ENCODE assay signal across 1 cellular context in genomic region chr13:106567421-106568224, GRCh38.
A peak's percentile ranks its signal among the peaks of the same experiment; 100 is the strongest.
TF ChIP-seq lines count a peak whose summit lies in the region.

Gene ARGLU1, minus strand, starts transcription at chr13:106568137. Its CDS starts 218 bp downstream, at chr13:106567919.

TF ChIP-seq in HepG2, 621 proteins besides CTCF, POLR2A, EP300 and RAD21 (continued from another document and continues in another):
- no peak for TF ChIP-seq MLXIP (CRISPR knock-in tag; IDR thresholded peaks at IDR 0.05; ENCODE audit: borderline replicate concordance)
- peak; percentile 80; the same call in 1 of the 2 replicates for TF ChIP-seq HNF1B (CRISPR knock-in tag; IDR thresholded peaks at IDR 0.05)
- TF ChIP-seq SRY (CRISPR knock-in tag; IDR thresholded peaks at IDR 0.05): peak; percentile 86
- 0 out of 2 replicates have a peak, but pooled peaks have one; percentile 41 for TF ChIP-seq PHF21A (CRISPR knock-in tag; IDR thresholded peaks at IDR 0.05)
- peak; percentile 99 for TF ChIP-seq PHF8 (CRISPR knock-in tag; IDR thresholded peaks at IDR 0.05)
- TF ChIP-seq ZNF264 (CRISPR knock-in tag; IDR thresholded peaks at IDR 0.05): 0 out of 2 replicates have a peak, but pooled peaks have one; percentile 13
- no peak for TF ChIP-seq ZNF224 (CRISPR knock-in tag; IDR thresholded peaks at IDR 0.05)
- peak; percentile 24; the same call in 1 of the 2 replicates for TF ChIP-seq ELF3 (CRISPR knock-in tag; IDR thresholded peaks at IDR 0.05)
- no peak for TF ChIP-seq CEBPZ (IDR thresholded peaks at IDR 0.05; ENCODE audit: low read length)
- peak; percentile 86 for TF ChIP-seq DMAP1 (CRISPR knock-in tag; IDR thresholded peaks at IDR 0.05)
- peak; percentile 91 for TF ChIP-seq UBTF (CRISPR knock-in tag; IDR thresholded peaks at IDR 0.05)
- peak; percentile 74 for TF ChIP-seq HNRNPLL (IDR thresholded peaks at IDR 0.05; ENCODE audit: low read depth, low read length, poor library complexity, severe bottlenecking)
- peak; percentile 40; the same call in 1 of the 2 replicates for TF ChIP-seq KDM5B (CRISPR knock-in tag; IDR thresholded peaks at IDR 0.05; ENCODE audit: borderline replicate concordance)
- TF ChIP-seq SMAD3 (CRISPR knock-in tag; IDR thresholded peaks at IDR 0.05): 0 out of 2 replicates have a peak, but pooled peaks have one; percentile 40
- TF ChIP-seq ZNF501 (CRISPR knock-in tag; IDR thresholded peaks at IDR 0.05): peak; percentile 89
- peak; percentile 66; the same call in 1 of the 2 replicates for TF ChIP-seq ARID4A (CRISPR knock-in tag; IDR thresholded peaks at IDR 0.05; ENCODE audit: borderline replicate concordance)
- no peak for TF ChIP-seq ZNF235 (CRISPR knock-in tag; IDR thresholded peaks at IDR 0.05; ENCODE audit: borderline replicate concordance)
- TF ChIP-seq TBL1XR1 (IDR thresholded peaks at IDR 0.05; ENCODE audit: borderline replicate concordance, low read length, partially characterized antibody): peak; percentile 72
- TF ChIP-seq CHD4 (IDR thresholded peaks at IDR 0.05; ENCODE audit: borderline replicate concordance, low read length): 0 out of 2 replicates have a peak, but pooled peaks have one; percentile 10
- 0 out of 2 replicates have a peak, but pooled peaks have one; percentile 42 for TF ChIP-seq ZBED4 (CRISPR knock-in tag; IDR thresholded peaks at IDR 0.05; ENCODE audit: borderline replicate concordance)
- no peak for TF ChIP-seq SKI (IDR thresholded peaks at IDR 0.05; ENCODE audit: partially characterized antibody)
- TF ChIP-seq ZGPAT (CRISPR knock-in tag; IDR thresholded peaks at IDR 0.05): peak; percentile 88
- TF ChIP-seq ZNF510 (CRISPR knock-in tag; IDR thresholded peaks at IDR 0.05; ENCODE audit: low read depth): no peak
- peak; percentile 73; the same call in 1 of the 2 replicates for TF ChIP-seq MEF2D (CRISPR knock-in tag; IDR thresholded peaks at IDR 0.05)
- TF ChIP-seq GABPA (IDR thresholded peaks at IDR 0.05; ENCODE audit: low read depth, low read length): no peak
- peak; percentile 40; the same call in 1 of the 2 replicates for TF ChIP-seq GABPA (CRISPR knock-in tag; IDR thresholded peaks at IDR 0.05; ENCODE audit: low read depth)
- no peak; the same call in 1 of the 2 replicates for TF ChIP-seq GPN1 (CRISPR knock-in tag; IDR thresholded peaks at IDR 0.05; ENCODE audit: borderline replicate concordance)
- TF ChIP-seq BCL3 (CRISPR knock-in tag; IDR thresholded peaks at IDR 0.05): peak; percentile 89
- TF ChIP-seq ZNF441 (CRISPR knock-in tag; IDR thresholded peaks at IDR 0.05; ENCODE audit: borderline replicate concordance): peak; percentile 67; the same call in 1 of the 2 replicates
- TF ChIP-seq ZNF777 (CRISPR knock-in tag; IDR thresholded peaks at IDR 0.05): peak; percentile 61; the same call in 1 of the 2 replicates
- peak; percentile 35; the same call in 1 of the 2 replicates for TF ChIP-seq RXRA (CRISPR knock-in tag; IDR thresholded peaks at IDR 0.05)
- peak; percentile 35; the same call in 1 of the 3 replicates for TF ChIP-seq MXI1 (IDR thresholded peaks at IDR 0.05; ENCODE audit: borderline replicate concordance, low read depth, low read length)
- peak; percentile 97 for TF ChIP-seq ASH2L (IDR thresholded peaks at IDR 0.05; ENCODE audit: insufficient read length, low read depth, low read length)
- TF ChIP-seq KDM4B (CRISPR knock-in tag; IDR thresholded peaks at IDR 0.05): peak; percentile 29; the same call in 1 of the 2 replicates
- peak; percentile 76 for TF ChIP-seq GATAD1 (CRISPR knock-in tag; IDR thresholded peaks at IDR 0.05)
- 0 out of 2 replicates have a peak, but pooled peaks have one; percentile 25 for TF ChIP-seq ZNF317 (CRISPR knock-in tag; IDR thresholded peaks at IDR 0.05)
